In genomic region chr17:58049533-58049932, GRCh38 we compare ENCODE assay signal across 19 cellular contexts. TPM values are rescaled to one million over a fixed set of nuclear protein-coding genes. Genes with fewer than 3 reads are reported as not detected.
DNase-seq lines count a peak whose midpoint lies in the region; ATAC-seq and TF ChIP-seq lines count a peak whose summit lies in the region.
"Had no signal": no experiment of that assay in that cellular context is flagged by ENCODE, and none has a peak within 500 bp of the region (broad histone marks: within the 10 kb centered on the region; RNA-seq: fewer than 3 reads in every experiment).

No MANE protein-coding gene starts in this region.

- H3K4me3 Mint-ChIP-seq in activated CD4-positive, alpha-beta T cell treated with anti-CD3 and anti-CD28 coated beads for 36 hours = no peak overlapping the region
- H3K4me3 Mint-ChIP-seq: B cell; CD4-positive, alpha-beta T cell; CD8-positive, alpha-beta T cell had no signal

- H3F3A ChIP-seq in MM.1S (ENCODE audit: insufficient read depth, low read length) = no peaks in the 10 kb centered on the region

- H3K4me3 ChIP-seq in coronary artery (no peak overlapping the region), MM.1S (ENCODE audit: low read length) (no peak overlapping the region), Peyer's patch (no peak overlapping the region)
- H3K4me3 ChIP-seq: A549; BLaER1 treated with 17β-estradiol and CSF1 and Interleukin-3, amounts not matched to agents 10 nM and 100 nM had no signal

- peaks cover 15% of the 10 kb centered on the region for H3K4me1 Mint-ChIP-seq in activated CD4-positive, alpha-beta T cell treated with anti-CD3 and anti-CD28 coated beads for 36 hours
- H3K4me1 Mint-ChIP-seq: B cell had no signal

- no peak for TF ChIP-seq POLR2A in Peyer's patch (IDR thresholded peaks at IDR 0.05)

- intact Hi-C loops in activated CD4-positive, alpha-beta T cell treated with anti-CD3 and anti-CD28 coated beads for 36 hours (cut with DNase I, micrococcal nuclease) = no loop called here

- H3K4me1 ChIP-seq in MM.1S (ENCODE audit: low read length) (no peaks in the 10 kb centered on the region), Peyer's patch (no peaks in the 10 kb centered on the region)
- H3K4me1 ChIP-seq: A549; BLaER1 treated with 17β-estradiol and CSF1 and Interleukin-3, amounts not matched to agents 10 nM and 100 nM had no signal

- H3K9ac ChIP-seq in MM.1S (ENCODE audit: low read length) = no peak overlapping the region
- H3K9ac ChIP-seq: BLaER1 treated with 17β-estradiol and CSF1 and Interleukin-3, amounts not matched to agents 10 nM and 100 nM had no signal

- POLR2A ChIA-PET in activated CD4-positive, alpha-beta T cell treated with anti-CD3 and anti-CD28 coated beads for 36 hours (lab: Charles Lee) = no interaction called here
- POLR2A ChIA-PET in RWPE1 (lab: Yijun Ruan, JAX; ENCODE audit: low non-redundant PET) = no interaction called here

- peak overlapping the region; percentile 19 for H3K27ac Mint-ChIP-seq in activated CD4-positive, alpha-beta T cell treated with anti-CD3 and anti-CD28 coated beads for 36 hours
- H3K27ac Mint-ChIP-seq: B cell; CD4-positive, alpha-beta T cell; CD8-positive, alpha-beta T cell had no signal

- CTCF ChIA-PET in activated CD4-positive, alpha-beta T cell treated with anti-CD3 and anti-CD28 coated beads for 36 hours (lab: Charles Lee) = interaction anchor here (1.7 kb wide), 1 partner anchor 52 kb away, joined by 4 read pairs; no protein-coding TSS in a partner anchor
- CTCF ChIA-PET in RWPE1 (lab: Yijun Ruan, JAX) = no interaction called here

- no peaks in the 10 kb centered on the region for H3K27me3 ChIP-seq in MM.1S (replicated peaks; ENCODE audit: insufficient read depth, low read length)
- no peaks in the 10 kb centered on the region for H3K27me3 ChIP-seq in Peyer's patch
- H3K27me3 ChIP-seq: BLaER1 treated with 17β-estradiol and CSF1 and Interleukin-3, amounts not matched to agents 10 nM and 100 nM had no signal

- no peak overlapping the region for H3K4me2 ChIP-seq in MM.1S (ENCODE audit: low read depth, low read length)
- H3K4me2 ChIP-seq: A549; BLaER1 treated with 17β-estradiol and CSF1 and Interleukin-3, amounts not matched to agents 10 nM and 100 nM had no signal

- H3K27ac ChIP-seq in coronary artery (no peak overlapping the region), RWPE1 (no peak overlapping the region), MM.1S (ENCODE audit: low read length) (no peak overlapping the region), Peyer's patch (no peak overlapping the region)
- H3K27ac ChIP-seq: 22Rv1; A549; BLaER1 treated with 17β-estradiol and CSF1 and Interleukin-3, amounts not matched to agents 10 nM and 100 nM; C4-2B had no signal

- TF ChIP-seq CTCF in coronary artery (IDR thresholded peaks at IDR 0.05) = no peak
- TF ChIP-seq CTCF in RWPE1 (conservative IDR thresholded peaks at IDR 0.05; ENCODE audit: low read depth) = no peak
- no peak for TF ChIP-seq CTCF in MM.1S (IDR thresholded peaks at IDR 0.05; ENCODE audit: low read length)
- TF ChIP-seq CTCF in Peyer's patch (IDR thresholded peaks at IDR 0.05) = no peak

- H3K9me3 ChIP-seq in MM.1S (replicated peaks; ENCODE audit: insufficient read depth, low read length) = no peaks in the 10 kb centered on the region
- no peaks in the 10 kb centered on the region for H3K9me3 ChIP-seq in Peyer's patch
- H3K9me3 ChIP-seq: A549, Caco-2 had no signal

- no peak for ATAC-seq in activated CD4-positive, alpha-beta T cell treated with anti-CD3 and anti-CD28 coated beads for 36 hours
- ATAC-seq: A549; CD8-positive, alpha-beta T cell had no signal

- H2AFZ ChIP-seq in MM.1S (ENCODE audit: low read length) = no peak overlapping the region

- H4K20me1 ChIP-seq in MM.1S (ENCODE audit: insufficient read depth, low read length) = no peaks in the 10 kb centered on the region
- H4K20me1 ChIP-seq: BLaER1 treated with 17β-estradiol and CSF1 and Interleukin-3, amounts not matched to agents 10 nM and 100 nM had no signal

- DNase-seq in activated CD4-positive, alpha-beta T cell treated with anti-CD3 and anti-CD28 coated beads for 36 hours = no peak
- no peak for DNase-seq in activated CD4-positive, alpha-beta T cell treated with anti-CD3 and anti-CD28 coated beads for 1 hour
- DNase-seq in coronary artery (ENCODE audit: low spot score) = peak; percentile 4
- peak; percentile 48 for DNase-seq in islet precursor cell
- DNase-seq in RWPE1 (ENCODE audit: low spot score) = no peak
- no peak for DNase-seq in MM.1S
- DNase-seq in Peyer's patch = no peak
- DNase-seq: AML-193; Caco-2; Calu3; CD4-positive, alpha-beta T cell; CD8-positive, alpha-beta T cell; DMS79 treated with DMSO at 0.1 percent for 48 hours; GF-D8 had no signal

- no peaks in the 10 kb centered on the region for H3K9me2 ChIP-seq in MM.1S (replicated peaks; ENCODE audit: insufficient read depth, low read length)

- no peaks in the 10 kb centered on the region for H3K36me3 Mint-ChIP-seq in activated CD4-positive, alpha-beta T cell treated with anti-CD3 and anti-CD28 coated beads for 36 hours (ENCODE audit: low read depth)
- H3K36me3 Mint-ChIP-seq: CD8-positive, alpha-beta T cell had no signal

- peaks cover 8% of the 10 kb centered on the region for H3K27me3 Mint-ChIP-seq in activated CD4-positive, alpha-beta T cell treated with anti-CD3 and anti-CD28 coated beads for 36 hours

- no peaks in the 10 kb centered on the region for H3K9me3 Mint-ChIP-seq in activated CD4-positive, alpha-beta T cell treated with anti-CD3 and anti-CD28 coated beads for 36 hours (ENCODE audit: low read depth)
- H3K9me3 Mint-ChIP-seq: CD4-positive, alpha-beta T cell; CD8-positive, alpha-beta T cell had no signal

- H3K79me2 ChIP-seq in MM.1S (ENCODE audit: low read length) = no peaks in the 10 kb centered on the region

- H3K36me3 ChIP-seq in MM.1S (replicated peaks; ENCODE audit: insufficient read depth, low read length) = no peaks in the 10 kb centered on the region
- no peaks in the 10 kb centered on the region for H3K36me3 ChIP-seq in Peyer's patch
- H3K36me3 ChIP-seq: BLaER1 treated with 17β-estradiol and CSF1 and Interleukin-3, amounts not matched to agents 10 nM and 100 nM had no signal

RNA-seq across cellular contexts. Expression of gene DYNLL2, which starts 33.7 kb away (rescaled TPM):
- total RNA-seq in activated CD4-positive, alpha-beta T cell treated with anti-CD3 and anti-CD28 coated beads for 36 hours = 10 to 100 TPM; 21.3 to 28.3 TPM
- total RNA-seq in Peyer's patch = 10 to 100 TPM; 18.2 to 23.9 (median 23.8) TPM

RNA-seq across cellular contexts. Expression of gene SRSF1, which starts 42.5 kb away (rescaled TPM):
- 100 to 1,000 TPM; 271 to 368 TPM for total RNA-seq in activated CD4-positive, alpha-beta T cell treated with anti-CD3 and anti-CD28 coated beads for 36 hours
- total RNA-seq in Peyer's patch = 100 to 1,000 TPM; 121 to 336 (median 155) TPM

Comparison
In these comparisons a context has a peak if more than half of its experiments do, and no peak if none do; other contexts are left out.
1. DNase-seq: peak in coronary artery (single experiment) and islet precursor cell (single experiment); none in activated CD4-positive, alpha-beta T cell treated with anti-CD3 and anti-CD28 coated beads for 36 hours (single experiment), activated CD4-positive, alpha-beta T cell treated with anti-CD3 and anti-CD28 coated beads for 1 hour (single experiment), RWPE1 (single experiment), MM.1S (single experiment) and Peyer's patch (0 of 3).